In the genomic region with DNA sequence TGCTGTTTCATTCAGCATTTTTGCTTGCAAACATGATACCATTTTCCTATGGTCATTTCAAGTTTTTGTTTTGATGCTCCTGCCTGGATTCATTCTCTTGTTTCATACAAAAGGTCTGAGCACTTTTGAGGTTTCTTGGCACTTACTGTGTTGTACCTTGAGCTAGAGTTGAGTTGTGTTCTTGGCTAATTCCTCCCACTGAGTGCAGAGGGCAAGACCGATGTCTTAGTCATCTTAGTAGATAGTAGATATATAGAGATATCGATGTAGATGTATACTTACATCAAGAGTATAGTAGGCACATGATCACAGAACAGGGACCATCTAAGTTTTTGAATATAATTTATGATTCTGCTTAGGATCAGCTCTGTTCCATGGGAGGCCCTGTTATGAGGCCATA, we compare ENCODE assay signal across 20 cellular contexts.
DNase-seq lines count a peak whose midpoint lies in the region; ATAC-seq, FAIRE-seq and TF ChIP-seq lines count a peak whose summit lies in the region.
"Had no signal": no experiment of that assay in that cellular context is flagged by ENCODE, and none has a peak within 500 bp of the region (broad histone marks: within the 10 kb centered on the region; RNA-seq: fewer than 3 reads in every experiment).

No MANE protein-coding gene starts in this region.

- no peak for TF ChIP-seq POLR2A in esophagus muscularis mucosa (IDR thresholded peaks at IDR 0.05; ENCODE audit: low read depth)

- no peak for TF ChIP-seq EP300 in esophagus muscularis mucosa (IDR thresholded peaks at IDR 0.05)

- peak overlapping the region; percentile 55 for H3K27ac ChIP-seq in left ventricle myocardium inferior (replicated peaks)
- H3K27ac ChIP-seq in esophagus muscularis mucosa (replicated peaks in 1 of 4), result peak overlapping the region in 1 of 4 donors; percentile 17
- H3K27ac ChIP-seq in small intestine (ENCODE audit: low read depth in 1 of 2, low read length in 1 of 2), result no peak overlapping the region
- H3K27ac ChIP-seq: 22Rv1, A549 had no signal

- no peak for DNase-seq in left ventricle myocardium inferior
- no peak for DNase-seq in left cardiac atrium
- DNase-seq in esophagus muscularis mucosa (ENCODE audit: extremely low spot score), result peak; percentile 14
- peak; percentile 66 for DNase-seq in small intestine
- DNase-seq in stimulated activated CD4-positive, alpha-beta T cell treated with anti-CD3 and anti-CD28 coated beads, Interleukin-4, amount 100 ng/mL, for 4 hours, result no peak
- DNase-seq in mucosa of descending colon, result no peak
- DNase-seq in NCI-H69 (lab: John Stamatoyannopoulos, UW), result no peak
- DNase-seq: C1 segment of cervical spinal cord; CD4-positive, CD25-positive, alpha-beta regulatory T cell; CD8-positive, alpha-beta memory T cell; COR-L47; DMS 273 treated with DMSO at 0.1 percent for 48 hours; DND-41; EL; GOT3; H9 had no signal

- TF ChIP-seq CTCF in left ventricle myocardium inferior (IDR thresholded peaks at IDR 0.05; ENCODE audit: borderline replicate concordance) (no peak), esophagus muscularis mucosa (IDR thresholded peaks at IDR 0.05) (no peak), mucosa of descending colon (IDR thresholded peaks at IDR 0.05) (no peak)

- H3K4me3 ChIP-seq in left ventricle myocardium inferior (no peak overlapping the region), esophagus muscularis mucosa (no peak overlapping the region), small intestine (ENCODE audit: low read depth in 1 of 2, low read length in 2 of 2) (no peak overlapping the region), mucosa of descending colon (no peak overlapping the region)
- H3K4me3 ChIP-seq: A549, GM12878 had no signal

- no peak for FAIRE-seq in small intestine (lab: Jason Lieb, UNC)
- FAIRE-seq: A549, GM12878, HTR-8/SVneo had no signal

- WGBS in esophagus muscularis mucosa, result 95% methylated on average over 2 of the region's 2 CpGs
- 22 to 69% (median 40%) methylated on average over 2 of the region's 2 CpGs for WGBS in small intestine, 3 donors

- H3K27me3 ChIP-seq in left ventricle myocardium inferior (ENCODE audit: low read depth) (no peaks in the 10 kb centered on the region), esophagus muscularis mucosa (no peaks in the 10 kb centered on the region), small intestine (ENCODE audit: control insufficient read depth in 2 of 2, insufficient read depth in 2 of 2, low read length in 2 of 2) (no peaks in the 10 kb centered on the region)

- no peaks in the 10 kb centered on the region for H3K36me3 ChIP-seq in left ventricle myocardium inferior
- H3K36me3 ChIP-seq in esophagus muscularis mucosa, result no peaks in the 10 kb centered on the region
- no peaks in the 10 kb centered on the region for H3K36me3 ChIP-seq in small intestine (ENCODE audit: control insufficient read depth in 2 of 2, insufficient read depth in 2 of 2, low read length in 2 of 2)
- no peaks in the 10 kb centered on the region for H3K36me3 ChIP-seq in mucosa of descending colon (ENCODE audit: low read depth)

- no peaks in the 10 kb centered on the region for H3K9me3 ChIP-seq in left ventricle myocardium inferior (replicated peaks)
- no peaks in the 10 kb centered on the region for H3K9me3 ChIP-seq in esophagus muscularis mucosa
- no peaks in the 10 kb centered on the region for H3K9me3 ChIP-seq in small intestine (ENCODE audit: control insufficient read depth, low read depth)
- no peaks in the 10 kb centered on the region for H3K9me3 ChIP-seq in mucosa of descending colon
- H3K9me3 ChIP-seq: A549 had no signal

- ATAC-seq in left cardiac atrium (no peak), mucosa of descending colon (no peak)
- ATAC-seq: A549 had no signal

- intact Hi-C loops in left ventricle myocardium inferior (cut with micrococcal nuclease), result no loop called here
- intact Hi-C loops in left cardiac atrium (cut with DNase I), result no loop called here
- intact Hi-C loops in esophagus muscularis mucosa (cut with DNase I), result no loop called here
- intact Hi-C loops in mucosa of descending colon (cut with DNase I, micrococcal nuclease), result no loop called here

- H3K4me1 ChIP-seq in left ventricle myocardium inferior (peaks cover 39% of the 10 kb centered on the region), esophagus muscularis mucosa (peaks cover 7 to 27% (median 25%) of the 10 kb centered on the region in 4 donors), small intestine (ENCODE audit: control insufficient read depth in 2 of 2, insufficient read depth in 1 of 2, low read depth in 1 of 2, low read length in 1 of 2) (peaks cover 0 to 8% of the 10 kb centered on the region in 2 donors), mucosa of descending colon (ENCODE audit: low read depth) (peaks cover 4% of the 10 kb centered on the region)
- H3K4me1 ChIP-seq: A549 had no signal

Comparison
In these comparisons a context has a peak if more than half of its experiments do, and no peak if none do; other contexts are left out.
1. DNase-seq: peak in esophagus muscularis mucosa (single experiment) and small intestine (single experiment); none in left ventricle myocardium inferior (single experiment), left cardiac atrium (single experiment), stimulated activated CD4-positive, alpha-beta T cell treated with anti-CD3 and anti-CD28 coated beads, Interleukin-4, amount 100 ng/mL, for 4 hours (0 of 2), mucosa of descending colon (0 of 3) and NCI-H69 (single experiment).